13 cellular contexts compared by ENCODE assay signal in genomic region chr5:60487466-60487865, GRCh38.
DNase-seq lines count a peak whose midpoint lies in the region; ATAC-seq and TF ChIP-seq lines count a peak whose summit lies in the region.
"Had no signal": no experiment of that assay in that cellular context is flagged by ENCODE, and none has a peak within 500 bp of the region (broad histone marks: within the 10 kb centered on the region; RNA-seq: fewer than 3 reads in every experiment).

No MANE protein-coding gene starts in this region.

- H3F3A ChIP-seq in PC-9 (ENCODE audit: insufficient read depth, low read depth): peaks cover 10% of the 10 kb centered on the region; the same call in 1 of the 2 replicates

- H3K36me3 ChIP-seq in PC-9 (ENCODE audit: low read depth) (no peaks in the 10 kb centered on the region), skeletal muscle satellite cell (ENCODE audit: insufficient read depth, low read length) (no peaks in the 10 kb centered on the region), left ventricle myocardium inferior (no peaks in the 10 kb centered on the region)

- peak overlapping the region; percentile 93 for H2AFZ ChIP-seq in PC-9

- H3K79me2 ChIP-seq in PC-9 (ENCODE audit: low read depth): no peaks in the 10 kb centered on the region

- DNase-seq in DMS79 treated with DMSO at 0.1 percent for 48 hours (lab: John Stamatoyannopoulos, UW): peak; percentile 80
- DNase-seq in PC-9: no peak
- peak; percentile 37 for DNase-seq in fibroblast of peridontal ligament (ENCODE audit: extremely low read depth)
- no peak for DNase-seq in activated CD4-positive, alpha-beta T cell treated with anti-CD3 and anti-CD28 coated beads for 4 hours
- no peak for DNase-seq in left ventricle myocardium inferior
- no peak for DNase-seq in NCI-H2107 (lab: John Stamatoyannopoulos, UW)
- DNase-seq: head of caudate nucleus; stimulated activated CD4-positive, alpha-beta T cell treated with anti-CD3 and anti-CD28 coated beads, Interleukin-2, amount 100 ng/mL, for 24 hours; stimulated activated naive CD8-positive, alpha-beta T cell treated with anti-CD3 and anti-CD28 coated beads, Interleukin-15, Interleukin-2, amounts not matched to agents 100 U/mL and 50 U/mL, for 24 hours; T1000 had no signal

- CTCF ChIA-PET in PC-9 (lab: Charles Lee): interaction anchor here (0.7 kb wide), 1 partner anchor 677 kb away, joined by 3 read pairs; no protein-coding TSS in a partner anchor

- H3K4me2 ChIP-seq in PC-9 (peak overlapping the region; percentile 91), skeletal muscle satellite cell (ENCODE audit: low read length) (peak overlapping the region; percentile 41)

- POLR2A ChIA-PET in PC-9 (lab: Charles Lee; ENCODE audit: unreplicated experiment): interaction anchor here (0.6 kb wide), 1 partner anchor 672 kb away, joined by 10 read pairs; no protein-coding TSS in a partner anchor

- TF ChIP-seq CTCF in PC-9 (conservative IDR thresholded peaks at IDR 0.05) (no peak), left ventricle myocardium inferior (IDR thresholded peaks at IDR 0.05; ENCODE audit: borderline replicate concordance) (no peak)

- H3K9ac ChIP-seq in skeletal muscle satellite cell (ENCODE audit: low read depth, low read length): peak overlapping the region; percentile 27

- intact Hi-C loops in PC-9 (cut with micrococcal nuclease; ENCODE audit: unreplicated experiment): loop anchor here (5.0 to 10.0 kb wide), 2 partner anchors 105 to 393 kb away; no protein-coding TSS in a partner anchor
- intact Hi-C loops in left ventricle myocardium inferior (cut with micrococcal nuclease): no loop called here

- H3K9me3 ChIP-seq in PC-9 (ENCODE audit: insufficient read depth, low read depth) (no peaks in the 10 kb centered on the region), skeletal muscle satellite cell (replicated peaks; ENCODE audit: low read length) (no peaks in the 10 kb centered on the region), left ventricle myocardium inferior (replicated peaks) (peaks cover 4% of the 10 kb centered on the region)

- H3K27me3 ChIP-seq in PC-9 (ENCODE audit: insufficient read depth, low read depth): no peaks in the 10 kb centered on the region
- no peaks in the 10 kb centered on the region for H3K27me3 ChIP-seq in skeletal muscle satellite cell (ENCODE audit: control insufficient read depth, insufficient read depth, low read length)
- no peaks in the 10 kb centered on the region for H3K27me3 ChIP-seq in left ventricle myocardium inferior (ENCODE audit: low read depth)

- H3K27ac ChIP-seq in PC-9 (peak overlapping the region; percentile 75), left ventricle myocardium inferior (replicated peaks) (no peak overlapping the region)
- H3K27ac ChIP-seq: RWPE1 had no signal

- no peaks in the 10 kb centered on the region for H4K20me1 ChIP-seq in PC-9 (ENCODE audit: insufficient read depth)

- peak overlapping the region; percentile 67; the same call in 1 of the 2 replicates for H3K4me3 ChIP-seq in PC-9
- no peak overlapping the region for H3K4me3 ChIP-seq in skeletal muscle satellite cell (ENCODE audit: low read length)
- H3K4me3 ChIP-seq in left ventricle myocardium inferior: no peak overlapping the region

- no peak for ATAC-seq in GM21529 (IDR thresholded peaks at IDR 0.05; ENCODE audit: unreplicated experiment)
- ATAC-seq: stimulated activated naive CD8-positive, alpha-beta T cell treated with anti-CD3 and anti-CD28 coated beads, Interleukin-15, Interleukin-2, amounts not matched to agents 100 U/mL and 50 U/mL, for 24 hours had no signal

- TSS peak; percentile 60 for BruUV-seq in PC-9 (replicated peaks; lab: Mats Ljungman, UMichigan)

- H3K9me2 ChIP-seq in PC-9 (ENCODE audit: insufficient read depth): no peaks in the 10 kb centered on the region

- H3K4me1 ChIP-seq in PC-9 (replicated peaks; ENCODE audit: insufficient read depth): peaks cover 20% of the 10 kb centered on the region
- H3K4me1 ChIP-seq in skeletal muscle satellite cell (ENCODE audit: control insufficient read depth, insufficient read depth, low read length): peaks cover 51% of the 10 kb centered on the region
- no peaks in the 10 kb centered on the region for H3K4me1 ChIP-seq in left ventricle myocardium inferior

Comparison
In these comparisons a context has a peak if more than half of its experiments do, and no peak if none do; other contexts are left out.
1. DNase-seq: peak in DMS79 treated with DMSO at 0.1 percent for 48 hours (single experiment) and fibroblast of peridontal ligament (single experiment); none in PC-9 (0 of 2), activated CD4-positive, alpha-beta T cell treated with anti-CD3 and anti-CD28 coated beads for 4 hours (0 of 2), left ventricle myocardium inferior (single experiment) and NCI-H2107 (single experiment).